ENCODE assay signal across 8 cellular contexts in the genomic region with DNA sequence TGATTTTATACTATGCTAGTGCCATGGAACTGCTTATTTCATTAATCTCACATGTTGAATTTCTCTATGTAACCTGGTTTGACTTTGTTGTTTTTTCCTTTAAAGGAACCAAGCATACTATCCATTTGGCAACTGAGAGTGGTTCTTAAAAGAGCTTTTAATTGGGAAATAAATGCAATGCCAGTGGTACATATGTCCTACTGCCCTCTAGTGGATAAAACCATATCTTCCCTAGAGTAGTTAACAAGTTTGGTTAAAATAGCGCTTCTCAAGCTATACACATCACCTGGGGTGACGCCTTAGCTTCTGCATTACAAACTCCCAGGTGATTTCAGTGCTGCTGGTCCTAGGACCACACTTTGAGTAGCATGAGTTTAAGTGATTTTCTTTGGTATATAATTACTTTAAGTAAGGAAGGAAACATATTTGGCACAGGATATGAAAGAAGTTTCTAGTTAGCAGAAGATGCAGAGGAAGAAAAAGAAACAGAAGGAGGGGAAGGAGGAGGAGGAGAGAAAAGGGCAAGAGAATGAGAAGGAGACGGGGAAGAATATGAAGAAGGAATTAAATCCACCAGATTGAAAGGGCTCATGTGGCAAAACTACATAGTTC. TPM values are rescaled to one million over a fixed set of nuclear protein-coding genes. Genes with fewer than 3 reads are reported as not detected.
DNase-seq lines count a peak whose midpoint lies in the region; ATAC-seq and TF ChIP-seq lines count a peak whose summit lies in the region.

No MANE protein-coding gene starts in this region.

- TF ChIP-seq POLR2A in gastroesophageal sphincter (IDR thresholded peaks at IDR 0.05): no peak

- peaks cover 0 to 4% (median 0%) of the 10 kb centered on the region in 3 donors for H3K4me1 ChIP-seq in gastroesophageal sphincter

- H3K27me3 Mint-ChIP-seq in CD14-positive monocyte (ENCODE audit: low read depth in 3 of 3): no peaks in the 10 kb centered on the region

- no peak overlapping the region for H3K27ac Mint-ChIP-seq in CD14-positive monocyte

- peak; percentile 78 for ATAC-seq in GM21360 (IDR thresholded peaks at IDR 0.05; ENCODE audit: unreplicated experiment)
- no peak for ATAC-seq in GM21576 (IDR thresholded peaks at IDR 0.05; ENCODE audit: unreplicated experiment)
- no peak for ATAC-seq in gastroesophageal sphincter

- H3K27ac ChIP-seq in gastroesophageal sphincter: peak overlapping the region in 1 of 4 donors; percentile 6

- H3K4me3 ChIP-seq in Jurkat, Clone E6-1 (ENCODE audit: low read length): no peak overlapping the region
- H3K4me3 ChIP-seq in gastroesophageal sphincter: no peak overlapping the region

- no peak for DNase-seq in CD14-positive monocyte (ENCODE audit: low spot score)
- peak; percentile 46 for DNase-seq in Jurkat, Clone E6-1 (ENCODE audit: low read depth, low spot score)
- peak; percentile 42 for DNase-seq in SHP77 treated with DMSO at 0.1 percent for 48 hours (lab: John Stamatoyannopoulos, UW)
- peak; percentile 8 for DNase-seq in germinal center (ENCODE audit: low spot score)
- peak; percentile 1 for DNase-seq in smooth muscle cell of the brain vasculature (ENCODE audit: low read depth, low spot score)

- no peaks in the 10 kb centered on the region for H3K9me3 ChIP-seq in gastroesophageal sphincter

- TF ChIP-seq CTCF in CD14-positive monocyte (IDR thresholded peaks at IDR 0.05) (peak; percentile 50), gastroesophageal sphincter (IDR thresholded peaks at IDR 0.05) (peak in 2 of 4 experiments; percentile 31 to 52)

- no peak for TF ChIP-seq EP300 in gastroesophageal sphincter (IDR thresholded peaks at IDR 0.05)

- 36 to 71% methylated on average over 2 to 3 of the region's 3 CpGs for WGBS in gastroesophageal sphincter (ENCODE audit: low coverage in 1 of 2), 2 donors

- intact Hi-C loops in CD14-positive monocyte (cut with micrococcal nuclease): no loop called here

- no peaks in the 10 kb centered on the region for H3K4me1 Mint-ChIP-seq in CD14-positive monocyte

- no peak overlapping the region for H3K4me3 Mint-ChIP-seq in CD14-positive monocyte

- H3K36me3 ChIP-seq in gastroesophageal sphincter: no peaks in the 10 kb centered on the region

- H3K36me3 Mint-ChIP-seq in CD14-positive monocyte: no peaks in the 10 kb centered on the region

- no peaks in the 10 kb centered on the region for H3K27me3 ChIP-seq in gastroesophageal sphincter

- peaks cover 0 to 2% (median 0%) of the 10 kb centered on the region in 7 donors for H3K9me3 Mint-ChIP-seq in CD14-positive monocyte

RNA-seq across cellular contexts. Expression of gene FGF10, which starts 56.8 kb away (rescaled TPM):
- polyA plus RNA-seq in CD14-positive monocyte: not detected
- not detected for polyA plus RNA-seq in Jurkat, Clone E6-1 (2012; ENCODE audit: insufficient read depth, insufficient read length)
- total RNA-seq in gastroesophageal sphincter: 10 to 100 TPM in 1 of 4 donors, 1 to 10 TPM in 3; 2.0 to 33.7 (median 5.5) TPM
